In the genomic region with DNA sequence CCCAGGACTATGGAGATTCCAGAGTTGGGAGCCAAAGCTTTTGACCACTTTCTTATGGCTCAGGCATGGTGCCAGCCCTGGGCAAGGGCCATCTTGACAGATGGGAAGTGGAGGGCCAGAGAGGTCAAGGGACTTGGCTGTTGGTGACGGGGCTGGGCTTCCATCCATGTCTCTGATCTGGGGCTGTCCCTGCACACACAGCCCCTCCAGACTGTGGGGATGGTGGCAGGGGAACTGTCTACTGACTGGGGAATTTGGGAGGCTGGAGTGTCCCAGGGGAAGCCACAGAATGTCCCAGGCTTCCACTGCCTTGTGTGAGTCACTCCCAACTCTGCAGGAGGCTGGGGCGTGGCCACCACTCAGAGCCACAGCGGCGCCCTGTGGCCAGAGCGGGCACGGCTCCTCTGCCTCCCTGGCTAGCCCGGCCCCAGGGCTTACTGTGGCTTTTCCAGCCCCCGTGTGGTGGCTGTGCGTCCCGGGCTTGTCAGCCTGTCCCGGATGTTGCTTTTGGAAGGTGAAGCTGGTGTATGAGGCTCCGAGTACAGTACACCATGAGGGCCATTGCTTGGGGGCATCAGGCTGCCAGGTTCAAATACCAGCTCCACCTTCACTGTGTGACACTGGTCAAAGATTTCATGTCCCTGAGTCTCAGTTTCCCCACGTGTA, we compare ENCODE assay signal across 1 cellular context.
TF ChIP-seq lines count a peak whose summit lies in the region.

No MANE protein-coding gene starts in this region.

TF ChIP-seq in HepG2, 621 proteins besides CTCF, POLR2A, EP300 and RAD21 (continued from another document and continues in another):
- TF ChIP-seq HMGXB3 (CRISPR knock-in tag; IDR thresholded peaks at IDR 0.05; ENCODE audit: borderline replicate concordance) = peak; percentile 28; the same call in 1 of the 2 replicates
- TF ChIP-seq ZSCAN31 (CRISPR knock-in tag; IDR thresholded peaks at IDR 0.05; ENCODE audit: low read depth) = 0 out of 2 replicates have a peak, but pooled peaks have one; percentile 59
- TF ChIP-seq SP4 (CRISPR knock-in tag; IDR thresholded peaks at IDR 0.05) = peak; percentile 70; the same call in 1 of the 2 replicates
- TF ChIP-seq MED1 (CRISPR knock-in tag; IDR thresholded peaks at IDR 0.05) = peak; percentile 77
- no peak for TF ChIP-seq NFE2L1 (CRISPR knock-in tag; IDR thresholded peaks at IDR 0.05; ENCODE audit: borderline replicate concordance)
- peak; percentile 17; the same call in 1 of the 2 replicates for TF ChIP-seq MZF1 (CRISPR knock-in tag; IDR thresholded peaks at IDR 0.05; ENCODE audit: borderline replicate concordance)
- no peak for TF ChIP-seq CC2D1A (CRISPR knock-in tag; IDR thresholded peaks at IDR 0.05)
- TF ChIP-seq AKAP8 (CRISPR knock-in tag; IDR thresholded peaks at IDR 0.05) = 0 out of 2 replicates have a peak, but pooled peaks have one; percentile 46
- peak; percentile 76; the same call in 1 of the 2 replicates for TF ChIP-seq CCDC6 (CRISPR knock-in tag; IDR thresholded peaks at IDR 0.05)
- TF ChIP-seq, protein P1, sequence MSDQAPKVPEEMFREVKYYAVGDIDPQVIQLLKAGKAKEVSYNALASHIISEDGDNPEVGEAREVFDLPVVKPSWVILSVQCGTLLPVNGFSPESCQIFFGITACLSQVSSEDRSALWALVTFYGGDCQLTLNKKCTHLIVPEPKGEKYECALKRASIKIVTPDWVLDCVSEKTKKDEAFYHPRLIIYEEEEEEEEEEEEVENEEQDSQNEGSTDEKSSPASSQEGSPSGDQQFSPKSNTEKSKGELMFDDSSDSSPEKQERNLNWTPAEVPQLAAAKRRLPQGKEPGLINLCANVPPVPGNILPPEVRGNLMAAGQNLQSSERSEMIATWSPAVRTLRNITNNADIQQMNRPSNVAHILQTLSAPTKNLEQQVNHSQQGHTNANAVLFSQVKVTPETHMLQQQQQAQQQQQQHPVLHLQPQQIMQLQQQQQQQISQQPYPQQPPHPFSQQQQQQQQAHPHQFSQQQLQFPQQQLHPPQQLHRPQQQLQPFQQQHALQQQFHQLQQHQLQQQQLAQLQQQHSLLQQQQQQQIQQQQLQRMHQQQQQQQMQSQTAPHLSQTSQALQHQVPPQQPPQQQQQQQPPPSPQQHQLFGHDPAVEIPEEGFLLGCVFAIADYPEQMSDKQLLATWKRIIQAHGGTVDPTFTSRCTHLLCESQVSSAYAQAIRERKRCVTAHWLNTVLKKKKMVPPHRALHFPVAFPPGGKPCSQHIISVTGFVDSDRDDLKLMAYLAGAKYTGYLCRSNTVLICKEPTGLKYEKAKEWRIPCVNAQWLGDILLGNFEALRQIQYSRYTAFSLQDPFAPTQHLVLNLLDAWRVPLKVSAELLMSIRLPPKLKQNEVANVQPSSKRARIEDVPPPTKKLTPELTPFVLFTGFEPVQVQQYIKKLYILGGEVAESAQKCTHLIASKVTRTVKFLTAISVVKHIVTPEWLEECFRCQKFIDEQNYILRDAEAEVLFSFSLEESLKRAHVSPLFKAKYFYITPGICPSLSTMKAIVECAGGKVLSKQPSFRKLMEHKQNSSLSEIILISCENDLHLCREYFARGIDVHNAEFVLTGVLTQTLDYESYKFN (CRISPR knock-in tag; conservative IDR thresholded peaks at IDR 0.05) = peak; percentile 38
- TF ChIP-seq CREB3 (CRISPR knock-in tag; IDR thresholded peaks at IDR 0.05) = peak; percentile 70; the same call in 1 of the 2 replicates
- TF ChIP-seq RFXAP (CRISPR knock-in tag; IDR thresholded peaks at IDR 0.05; ENCODE audit: borderline replicate concordance) = peak; percentile 74; the same call in 1 of the 2 replicates
- TF ChIP-seq ZNF205 (CRISPR knock-in tag; IDR thresholded peaks at IDR 0.05) = peak; percentile 65; the same call in 1 of the 2 replicates
- no peak for TF ChIP-seq TEAD2 (CRISPR knock-in tag; IDR thresholded peaks at IDR 0.05)
- TF ChIP-seq, protein P2, sequence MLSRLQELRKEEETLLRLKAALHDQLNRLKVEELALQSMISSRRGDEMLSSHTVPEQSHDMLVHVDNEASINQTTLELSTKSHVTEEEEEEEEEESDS (CRISPR knock-in tag; IDR thresholded peaks at IDR 0.05; ENCODE audit: borderline replicate concordance) = no peak
- TF ChIP-seq ARNTL (CRISPR knock-in tag; IDR thresholded peaks at IDR 0.05) = no peak
- TF ChIP-seq, protein P3, sequence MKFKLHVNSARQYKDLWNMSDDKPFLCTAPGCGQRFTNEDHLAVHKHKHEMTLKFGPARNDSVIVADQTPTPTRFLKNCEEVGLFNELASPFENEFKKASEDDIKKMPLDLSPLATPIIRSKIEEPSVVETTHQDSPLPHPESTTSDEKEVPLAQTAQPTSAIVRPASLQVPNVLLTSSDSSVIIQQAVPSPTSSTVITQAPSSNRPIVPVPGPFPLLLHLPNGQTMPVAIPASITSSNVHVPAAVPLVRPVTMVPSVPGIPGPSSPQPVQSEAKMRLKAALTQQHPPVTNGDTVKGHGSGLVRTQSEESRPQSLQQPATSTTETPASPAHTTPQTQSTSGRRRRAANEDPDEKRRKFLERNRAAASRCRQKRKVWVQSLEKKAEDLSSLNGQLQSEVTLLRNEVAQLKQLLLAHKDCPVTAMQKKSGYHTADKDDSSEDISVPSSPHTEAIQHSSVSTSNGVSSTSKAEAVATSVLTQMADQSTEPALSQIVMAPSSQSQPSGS (CRISPR knock-in tag; IDR thresholded peaks at IDR 0.05) = peak; percentile 30; the same call in 1 of the 2 replicates
- TF ChIP-seq RXRA (CRISPR knock-in tag; IDR thresholded peaks at IDR 0.05) = peak; percentile 67; the same call in 1 of the 2 replicates
- no peak for TF ChIP-seq ZNF607 (CRISPR knock-in tag; IDR thresholded peaks at IDR 0.05; ENCODE audit: borderline replicate concordance)
- TF ChIP-seq HOXD1 (CRISPR knock-in tag; IDR thresholded peaks at IDR 0.05) = no peak
- peak; percentile 60; the same call in 1 of the 2 replicates for TF ChIP-seq ZNF598 (CRISPR knock-in tag; IDR thresholded peaks at IDR 0.05; ENCODE audit: borderline replicate concordance)
- peak; percentile 48; the same call in 1 of the 2 replicates for TF ChIP-seq MED13 (CRISPR knock-in tag; IDR thresholded peaks at IDR 0.05)
- peak; percentile 38 for TF ChIP-seq AGO1 (IDR thresholded peaks at IDR 0.05; ENCODE audit: low read depth, low read length, poor library complexity, severe bottlenecking)
- TF ChIP-seq ASH2L (IDR thresholded peaks at IDR 0.05; ENCODE audit: insufficient read length, low read depth, low read length) = no peak
- peak; percentile 59; the same call in 1 of the 2 replicates for TF ChIP-seq ZBTB38 (CRISPR knock-in tag; IDR thresholded peaks at IDR 0.05)
- peak; percentile 55; the same call in 1 of the 2 replicates for TF ChIP-seq ZNF143 (CRISPR knock-in tag; IDR thresholded peaks at IDR 0.05)
- peak; percentile 67; the same call in 1 of the 2 replicates for TF ChIP-seq ERF (CRISPR knock-in tag; IDR thresholded peaks at IDR 0.05)
- TF ChIP-seq XRCC5 (optimal IDR thresholded peaks at IDR 0.05; ENCODE audit: low read length) = peak; percentile 99
- TF ChIP-seq KLF11 (CRISPR knock-in tag; IDR thresholded peaks at IDR 0.05) = no peak; the same call in 1 of the 2 replicates
- peak; percentile 78 for TF ChIP-seq TEAD3 (CRISPR knock-in tag; optimal IDR thresholded peaks at IDR 0.05; ENCODE audit: borderline replicate concordance)
- peak; percentile 81 for TF ChIP-seq ZFP91 (CRISPR knock-in tag; IDR thresholded peaks at IDR 0.05; ENCODE audit: borderline replicate concordance)
- no peak for TF ChIP-seq TCF12 (IDR thresholded peaks at IDR 0.05)
- TF ChIP-seq TCF12 (CRISPR knock-in tag; IDR thresholded peaks at IDR 0.05) = peak; percentile 29; the same call in 1 of the 2 replicates
- TF ChIP-seq, protein P4, sequence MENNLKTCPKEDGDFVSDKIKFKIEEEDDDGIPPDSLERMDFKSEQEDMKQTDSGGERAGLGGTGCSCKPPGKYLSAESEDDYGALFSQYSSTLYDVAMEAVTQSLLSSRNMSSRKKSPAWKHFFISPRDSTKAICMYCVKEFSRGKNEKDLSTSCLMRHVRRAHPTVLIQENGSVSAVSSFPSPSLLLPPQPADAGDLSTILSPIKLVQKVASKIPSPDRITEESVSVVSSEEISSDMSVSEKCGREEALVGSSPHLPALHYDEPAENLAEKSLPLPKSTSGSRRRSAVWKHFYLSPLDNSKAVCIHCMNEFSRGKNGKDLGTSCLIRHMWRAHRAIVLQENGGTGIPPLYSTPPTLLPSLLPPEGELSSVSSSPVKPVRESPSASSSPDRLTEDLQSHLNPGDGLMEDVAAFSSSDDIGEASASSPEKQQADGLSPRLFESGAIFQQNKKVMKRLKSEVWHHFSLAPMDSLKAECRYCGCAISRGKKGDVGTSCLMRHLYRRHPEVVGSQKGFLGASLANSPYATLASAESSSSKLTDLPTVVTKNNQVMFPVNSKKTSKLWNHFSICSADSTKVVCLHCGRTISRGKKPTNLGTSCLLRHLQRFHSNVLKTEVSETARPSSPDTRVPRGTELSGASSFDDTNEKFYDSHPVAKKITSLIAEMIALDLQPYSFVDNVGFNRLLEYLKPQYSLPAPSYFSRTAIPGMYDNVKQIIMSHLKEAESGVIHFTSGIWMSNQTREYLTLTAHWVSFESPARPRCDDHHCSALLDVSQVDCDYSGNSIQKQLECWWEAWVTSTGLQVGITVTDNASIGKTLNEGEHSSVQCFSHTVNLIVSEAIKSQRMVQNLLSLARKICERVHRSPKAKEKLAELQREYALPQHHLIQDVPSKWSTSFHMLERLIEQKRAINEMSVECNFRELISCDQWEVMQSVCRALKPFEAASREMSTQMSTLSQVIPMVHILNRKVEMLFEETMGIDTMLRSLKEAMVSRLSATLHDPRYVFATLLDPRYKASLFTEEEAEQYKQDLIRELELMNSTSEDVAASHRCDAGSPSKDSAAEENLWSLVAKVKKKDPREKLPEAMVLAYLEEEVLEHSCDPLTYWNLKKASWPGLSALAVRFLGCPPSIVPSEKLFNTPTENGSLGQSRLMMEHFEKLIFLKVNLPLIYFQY (CRISPR knock-in tag; IDR thresholded peaks at IDR 0.05; ENCODE audit: borderline replicate concordance) = 0 out of 2 replicates have a peak, but pooled peaks have one; percentile 34
- 0 out of 2 replicates have a peak, but pooled peaks have one; percentile 51 for TF ChIP-seq SMAD3 (CRISPR knock-in tag; IDR thresholded peaks at IDR 0.05)
- TF ChIP-seq ZNF547 (CRISPR knock-in tag; IDR thresholded peaks at IDR 0.05) = peak; percentile 51; the same call in 1 of the 2 replicates
- TF ChIP-seq BORCS8-MEF2B (CRISPR knock-in tag; IDR thresholded peaks at IDR 0.05) = 0 out of 2 replicates have a peak, but pooled peaks have one; percentile 24
- TF ChIP-seq, protein P5, sequence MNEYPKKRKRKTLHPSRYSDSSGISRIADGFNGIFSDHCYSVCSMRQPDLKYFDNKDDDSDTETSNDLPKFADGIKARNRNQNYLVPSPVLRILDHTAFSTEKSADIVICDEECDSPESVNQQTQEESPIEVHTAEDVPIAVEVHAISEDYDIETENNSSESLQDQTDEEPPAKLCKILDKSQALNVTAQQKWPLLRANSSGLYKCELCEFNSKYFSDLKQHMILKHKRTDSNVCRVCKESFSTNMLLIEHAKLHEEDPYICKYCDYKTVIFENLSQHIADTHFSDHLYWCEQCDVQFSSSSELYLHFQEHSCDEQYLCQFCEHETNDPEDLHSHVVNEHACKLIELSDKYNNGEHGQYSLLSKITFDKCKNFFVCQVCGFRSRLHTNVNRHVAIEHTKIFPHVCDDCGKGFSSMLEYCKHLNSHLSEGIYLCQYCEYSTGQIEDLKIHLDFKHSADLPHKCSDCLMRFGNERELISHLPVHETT (CRISPR knock-in tag; conservative IDR thresholded peaks at IDR 0.05) = no peak
- TF ChIP-seq ZNF703 (CRISPR knock-in tag; IDR thresholded peaks at IDR 0.05; ENCODE audit: borderline replicate concordance) = no peak
- peak; percentile 27; the same call in 1 of the 2 replicates for TF ChIP-seq ZNF652 (CRISPR knock-in tag; IDR thresholded peaks at IDR 0.05; ENCODE audit: borderline replicate concordance, low read depth)
